In the genomic region with DNA sequence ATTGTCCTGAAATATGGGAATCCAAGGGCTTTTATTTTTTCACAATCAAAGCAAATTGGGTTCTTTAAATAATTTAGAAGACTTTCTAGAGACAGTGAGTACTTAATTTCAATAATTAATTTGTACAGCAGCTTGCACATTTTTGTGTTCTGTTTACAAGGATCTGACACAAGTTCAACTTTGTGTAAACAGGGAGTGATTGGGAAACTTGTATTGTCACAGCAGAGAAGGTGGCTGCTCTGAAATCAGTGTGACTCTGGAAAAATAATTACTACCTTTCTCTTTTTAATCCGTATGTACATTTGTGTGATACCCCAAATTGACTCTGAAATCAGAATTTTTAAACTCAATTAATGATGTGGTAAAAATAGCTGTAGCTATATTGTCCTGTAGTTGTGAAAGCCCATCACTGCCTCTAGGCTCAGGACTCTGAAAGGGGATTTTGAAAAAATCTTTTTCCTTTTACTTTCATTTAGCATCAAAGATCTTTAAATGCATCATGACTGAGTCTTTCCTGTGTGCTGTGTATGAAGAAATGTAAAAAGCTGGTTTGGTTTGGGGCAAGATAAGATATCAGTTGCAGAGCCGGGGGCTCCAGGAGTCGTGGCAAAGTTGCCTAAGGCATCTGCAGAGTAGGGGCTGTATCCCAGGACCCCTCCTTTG, we compare ENCODE assay signal across 14 cellular contexts. TPM values are rescaled to one million over a fixed set of nuclear protein-coding genes. Genes with fewer than 3 reads are reported as not detected.
A peak's percentile ranks its signal among the peaks of the same experiment; 100 is the strongest.
DNase-seq lines count a peak whose midpoint lies in the region; ATAC-seq, FAIRE-seq and TF ChIP-seq lines count a peak whose summit lies in the region.
"Had no signal": no experiment of that assay in that cellular context is flagged by ENCODE, and none has a peak within 500 bp of the region (broad histone marks: within the 10 kb centered on the region; RNA-seq: fewer than 3 reads in every experiment).

No MANE protein-coding gene starts in this region.

- no peaks in the 10 kb centered on the region for H3K27me3 Mint-ChIP-seq in activated CD8-positive, alpha-beta T cell treated with anti-CD3 and anti-CD28 coated beads for 36 hours

- no peak for FAIRE-seq in small intestine (lab: Jason Lieb, UNC)

- no peaks in the 10 kb centered on the region for H3K9me3 Mint-ChIP-seq in activated CD8-positive, alpha-beta T cell treated with anti-CD3 and anti-CD28 coated beads for 36 hours
- H3K9me3 Mint-ChIP-seq: CD8-positive, alpha-beta T cell; endodermal cell; neural crest cell had no signal

- H3K9me3 ChIP-seq in small intestine (ENCODE audit: control insufficient read depth, low read depth) = no peaks in the 10 kb centered on the region
- H3K9me3 ChIP-seq: upper lobe of left lung had no signal

- H3K4me3 Mint-ChIP-seq in activated CD8-positive, alpha-beta T cell treated with anti-CD3 and anti-CD28 coated beads for 36 hours = no peak overlapping the region
- H3K4me3 Mint-ChIP-seq: CD8-positive, alpha-beta T cell; endodermal cell; neural crest cell had no signal

- intact Hi-C loops in activated CD8-positive, alpha-beta T cell treated with anti-CD3 and anti-CD28 coated beads for 36 hours (cut with micrococcal nuclease) = loop anchor here (10.0 kb wide), 1 partner anchor 958 kb away; no protein-coding TSS in a partner anchor

- peaks cover 6% of the 10 kb centered on the region for H3K4me1 Mint-ChIP-seq in activated CD8-positive, alpha-beta T cell treated with anti-CD3 and anti-CD28 coated beads for 36 hours (ENCODE audit: low read depth)
- H3K4me1 Mint-ChIP-seq: endodermal cell had no signal

- H3K27ac ChIP-seq in small intestine (ENCODE audit: low read depth in 1 of 2, low read length in 1 of 2) = no peak overlapping the region
- H3K27ac ChIP-seq: upper lobe of left lung had no signal

- no peaks in the 10 kb centered on the region for H3K27me3 ChIP-seq in small intestine (ENCODE audit: control insufficient read depth in 2 of 2, insufficient read depth in 2 of 2, low read length in 2 of 2)
- H3K27me3 ChIP-seq: upper lobe of left lung had no signal

- POLR2A ChIA-PET in activated CD8-positive, alpha-beta T cell treated with anti-CD3 and anti-CD28 coated beads for 36 hours (lab: Charles Lee) = interaction anchor here (0.6 kb wide), 1 partner anchor 88 kb away, joined by 3 read pairs; no protein-coding TSS in a partner anchor

- H3K36me3 ChIP-seq in small intestine (ENCODE audit: control insufficient read depth in 2 of 2, insufficient read depth in 2 of 2, low read length in 2 of 2) = no peaks in the 10 kb centered on the region
- H3K36me3 ChIP-seq: upper lobe of left lung had no signal

- no peaks in the 10 kb centered on the region for H3K36me3 Mint-ChIP-seq in activated CD8-positive, alpha-beta T cell treated with anti-CD3 and anti-CD28 coated beads for 36 hours (ENCODE audit: low read depth)
- H3K36me3 Mint-ChIP-seq: CD8-positive, alpha-beta T cell had no signal

- ATAC-seq in GM18508 (IDR thresholded peaks at IDR 0.05; ENCODE audit: insufficient read depth, unreplicated experiment) = peak; percentile 94
- ATAC-seq in GM21360 (IDR thresholded peaks at IDR 0.05; ENCODE audit: unreplicated experiment) = peak; percentile 91
- peak; percentile 91 for ATAC-seq in HG03045 (IDR thresholded peaks at IDR 0.05; ENCODE audit: unreplicated experiment)
- peak; percentile 73 for ATAC-seq in activated CD8-positive, alpha-beta T cell treated with anti-CD3 and anti-CD28 coated beads for 36 hours
- ATAC-seq: CD8-positive, alpha-beta T cell had no signal

- no peak for DNase-seq in activated CD8-positive, alpha-beta T cell treated with anti-CD3 and anti-CD28 coated beads for 36 hours
- DNase-seq in NCI-H69 (lab: John Stamatoyannopoulos, UW) (no peak), NCI-H2171 (lab: John Stamatoyannopoulos, UW) (no peak), small intestine (no peak), LoVo (ENCODE audit: low spot score) (no peak)
- DNase-seq: activated naive CD4-positive, alpha-beta T cell treated with anti-CD3 and anti-CD28 coated beads, Interleukin-2, amount 50 U/mL, for 16 hours; CD8-positive, alpha-beta T cell; endodermal cell; stimulated activated CD4-positive, alpha-beta T cell treated with anti-CD3 and anti-CD28 coated beads, Interleukin-4, amount 100 ng/mL, for 24 hours; upper lobe of left lung had no signal

- H3K4me3 ChIP-seq in small intestine (ENCODE audit: low read depth in 1 of 2, low read length in 2 of 2) = no peak overlapping the region
- H3K4me3 ChIP-seq: upper lobe of left lung had no signal

- H3K27ac Mint-ChIP-seq in activated CD8-positive, alpha-beta T cell treated with anti-CD3 and anti-CD28 coated beads for 36 hours = no peak overlapping the region
- H3K27ac Mint-ChIP-seq: CD8-positive, alpha-beta T cell; endodermal cell had no signal

- CTCF ChIA-PET in activated CD8-positive, alpha-beta T cell treated with anti-CD3 and anti-CD28 coated beads for 36 hours (lab: Charles Lee) = interaction anchor here (0.8 to 5.6 kb wide), 14 partner anchors 11 to 431 kb away, joined by 3 to 106 read pairs (median 6); no protein-coding TSS in a partner anchor

- WGBS in small intestine, 3 donors = 33 to 41% (median 36%) methylated on average over 3 of the region's 3 CpGs

- TF ChIP-seq CTCF in activated CD8-positive, alpha-beta T cell treated with anti-CD3 and anti-CD28 coated beads for 36 hours (IDR thresholded peaks at IDR 0.05) = no peak

- H3K4me1 ChIP-seq in small intestine (ENCODE audit: control insufficient read depth in 2 of 2, insufficient read depth in 1 of 2, low read depth in 1 of 2, low read length in 1 of 2) = no peaks in the 10 kb centered on the region
- H3K4me1 ChIP-seq: upper lobe of left lung had no signal

RNA-seq across cellular contexts. Expression of a gene that starts 45.1 kb away (rescaled TPM):
- total RNA-seq in activated CD8-positive, alpha-beta T cell treated with anti-CD3 and anti-CD28 coated beads for 36 hours = 1 to 10 TPM; 9.2 to 9.7 TPM
- 10 to 100 TPM; 18.6 to 44.6 (median 21.6) TPM for polyA plus RNA-seq in small intestine
